9 cellular contexts compared by ENCODE assay signal in genomic region chr17:69434164-69434579, GRCh38. TPM values are rescaled to one million over a fixed set of nuclear protein-coding genes. Genes with fewer than 3 reads are reported as not detected.
DNase-seq lines count a peak whose midpoint lies in the region; ATAC-seq and TF ChIP-seq lines count a peak whose summit lies in the region.
"Had no signal": no experiment of that assay in that cellular context is flagged by ENCODE, and none has a peak within 500 bp of the region (broad histone marks: within the 10 kb centered on the region; RNA-seq: fewer than 3 reads in every experiment).

No MANE protein-coding gene starts in this region.

- in situ Hi-C loops in GM13976 (cut with MboI; ENCODE audit: low sequenced_read_pairs, unreplicated experiment) = no loop called here

- peaks cover 63% of the 10 kb centered on the region for H3K4me1 Mint-ChIP-seq in brain
- H3K4me1 Mint-ChIP-seq in stimulated activated memory B cell treated with anti-CD40 and anti-IgM and Interleukin-4, amounts not matched to agents 10 μg/mL and 1 μg/mL and 100 μg/mL, for 72 hours = peaks cover under 1% of the 10 kb centered on the region

- peaks cover 2 to 3% (median 3%) of the 10 kb centered on the region in 5 experiments for H3K9me3 Mint-ChIP-seq in brain
- H3K9me3 Mint-ChIP-seq in stimulated activated memory B cell treated with anti-CD40 and anti-IgM and Interleukin-4, amounts not matched to agents 10 μg/mL and 1 μg/mL and 100 μg/mL, for 72 hours = no peaks in the 10 kb centered on the region

- no peaks in the 10 kb centered on the region for H3K27me3 Mint-ChIP-seq in brain
- H3K27me3 Mint-ChIP-seq in stimulated activated memory B cell treated with anti-CD40 and anti-IgM and Interleukin-4, amounts not matched to agents 10 μg/mL and 1 μg/mL and 100 μg/mL, for 72 hours = no peaks in the 10 kb centered on the region

- ATAC-seq in left colon = peak; percentile 66
- no peak for ATAC-seq in stimulated activated memory B cell treated with anti-CD40 and anti-IgM and Interleukin-4, amounts not matched to agents 10 μg/mL and 1 μg/mL and 100 μg/mL, for 72 hours

- DNase-seq in COR-L47 (lab: John Stamatoyannopoulos, UW) = peak; percentile 50
- DNase-seq in NCI-H1417 treated with DMSO at 0.1 percent for 48 hours (lab: John Stamatoyannopoulos, UW) = peak; percentile 2
- no peak for DNase-seq in left colon
- no peak for DNase-seq in GM03348 (ENCODE audit: low spot score)
- DNase-seq in OCI-M2 (lab: John Stamatoyannopoulos, UW; ENCODE audit: unreplicated experiment) = no peak
- DNase-seq in GM13976 (ENCODE audit: low spot score) = no peak
- DNase-seq: trophoblast cell had no signal

- peaks cover 23% of the 10 kb centered on the region for H3K36me3 Mint-ChIP-seq in brain
- peaks cover 2% of the 10 kb centered on the region for H3K36me3 Mint-ChIP-seq in stimulated activated memory B cell treated with anti-CD40 and anti-IgM and Interleukin-4, amounts not matched to agents 10 μg/mL and 1 μg/mL and 100 μg/mL, for 72 hours

- peak overlapping the region; percentile 2 to 58 (median 26) for H3K27ac Mint-ChIP-seq in brain
- H3K27ac Mint-ChIP-seq in stimulated activated memory B cell treated with anti-CD40 and anti-IgM and Interleukin-4, amounts not matched to agents 10 μg/mL and 1 μg/mL and 100 μg/mL, for 72 hours = no peak overlapping the region

- intact Hi-C loops in left colon (cut with DNase I, micrococcal nuclease) = no loop called here

- TF ChIP-seq CTCF in brain (conservative IDR thresholded peaks at IDR 0.05) = no peak
- TF ChIP-seq CTCF in GM13976 (IDR thresholded peaks at IDR 0.05; ENCODE audit: borderline replicate concordance, control extremely low read depth, extremely low read depth, insufficient read depth, missing control alignments) = no peak

- H3K4me3 Mint-ChIP-seq in brain = peak overlapping the region in 3 of 5 experiments; percentile 5 to 49 (median 34)
- no peak overlapping the region for H3K4me3 Mint-ChIP-seq in stimulated activated memory B cell treated with anti-CD40 and anti-IgM and Interleukin-4, amounts not matched to agents 10 μg/mL and 1 μg/mL and 100 μg/mL, for 72 hours

RNA-seq across cellular contexts. Expression of gene MAP2K6, which starts 19.7 kb away (rescaled TPM):
- polyA plus RNA-seq in brain (ENCODE audit: insufficient read depth, low read depth, low replicate concordance) = 5.8 TPM
- 100 to 1,000 TPM in 1 of 2 donors, 10 to 100 TPM in 1; 58.4 to 128 TPM for total RNA-seq in left colon

Comparison
In these comparisons a context has a peak if more than half of its experiments do, and no peak if none do; other contexts are left out.
1. DNase-seq: peak in COR-L47 (single experiment) and NCI-H1417 treated with DMSO at 0.1 percent for 48 hours (single experiment); none in left colon (0 of 2), GM03348 (single experiment), OCI-M2 (single experiment) and GM13976 (single experiment).